8 cellular contexts compared by ENCODE assay signal in genomic region chr16:81521141-81521626, GRCh38.
DNase-seq lines count a peak whose midpoint lies in the region; ATAC-seq and TF ChIP-seq lines count a peak whose summit lies in the region.

No MANE protein-coding gene starts in this region.

- H3K27ac ChIP-seq in OCI-LY7 (ENCODE audit: low read depth, low read length, poor library complexity, severe bottlenecking): no peak overlapping the region
- H3K27ac ChIP-seq in neutrophil: peak overlapping the region; percentile 80

- peak overlapping the region; percentile 62 for H3K4me2 ChIP-seq in OCI-LY7 (ENCODE audit: low read length)

- peaks cover 39% of the 10 kb centered on the region for H3K4me1 ChIP-seq in OCI-LY7 (ENCODE audit: insufficient read depth, low read length, poor library complexity, severe bottlenecking)
- peaks cover 45 to 50% of the 10 kb centered on the region in 2 experiments for H3K4me1 ChIP-seq in neutrophil (ENCODE audit: control insufficient read depth in 1 of 2, insufficient read depth in 1 of 2, low read depth in 1 of 2, low read length in 1 of 2)

- CTCF ChIA-PET in OCI-LY7 (lab: Charles Lee; ENCODE audit: unreplicated experiment): no interaction called here

- intact Hi-C loops in OCI-LY7 (cut with micrococcal nuclease; ENCODE audit: unreplicated experiment): no loop called here

- H3K27me3 ChIP-seq in neutrophil: no peaks in the 10 kb centered on the region

- peaks cover 11% of the 10 kb centered on the region for H3K36me3 ChIP-seq in OCI-LY7 (ENCODE audit: insufficient read depth, low read length)
- H3K36me3 ChIP-seq in neutrophil: peaks cover 31% of the 10 kb centered on the region

- H3K9me2 ChIP-seq in OCI-LY7 (ENCODE audit: insufficient read depth, low read length): no peaks in the 10 kb centered on the region

- peaks cover 24% of the 10 kb centered on the region for H4K20me1 ChIP-seq in OCI-LY7 (ENCODE audit: insufficient read depth, low read length)

- peak; percentile 84 for DNase-seq in OCI-LY7 (ENCODE audit: low spot score)
- peak; percentile 90 for DNase-seq in activated gamma-delta T cell treated with Interleukin-2 at 50 U/mL for 16 hours
- DNase-seq in NCI-H1930 (lab: John Stamatoyannopoulos, UW): no peak

- H3K4me3 ChIP-seq in OCI-LY7 (ENCODE audit: low read depth, low read length, poor library complexity, severe bottlenecking) (no peak overlapping the region), neutrophil (ENCODE audit: low read depth in 1 of 2, low read length in 1 of 2) (no peak overlapping the region)

- ATAC-seq in GM19452 (IDR thresholded peaks at IDR 0.05; ENCODE audit: unreplicated experiment): peak; percentile 86
- no peak for ATAC-seq in HG02870 (IDR thresholded peaks at IDR 0.05; ENCODE audit: unreplicated experiment)
- ATAC-seq in GM18870 (IDR thresholded peaks at IDR 0.05; ENCODE audit: unreplicated experiment): no peak
- ATAC-seq in HG02610 (IDR thresholded peaks at IDR 0.05; ENCODE audit: unreplicated experiment): no peak

- POLR2A ChIA-PET in OCI-LY7 (lab: Charles Lee): interaction anchor here (0.6 kb wide), 2 partner anchors 75 to 146 kb away, joined by 3 to 4 read pairs; no protein-coding TSS in a partner anchor

- BruUV-seq in OCI-LY7 (replicated peaks; lab: Mats Ljungman, UMichigan): no TSS peak

- no peak for TF ChIP-seq CTCF in OCI-LY7 (conservative IDR thresholded peaks at IDR 0.05; ENCODE audit: low read length)
- TF ChIP-seq CTCF in neutrophil (IDR thresholded peaks at IDR 0.05): no peak

- H3K79me2 ChIP-seq in OCI-LY7 (ENCODE audit: insufficient read depth, low read depth, low read length): peaks cover 14% of the 10 kb centered on the region; the same call in 1 of the 2 replicates

- H3K9me3 ChIP-seq in OCI-LY7 (ENCODE audit: low read length): no peaks in the 10 kb centered on the region
- no peaks in the 10 kb centered on the region for H3K9me3 ChIP-seq in neutrophil

- H2AFZ ChIP-seq in OCI-LY7 (ENCODE audit: low read length): no peak overlapping the region

Comparison
In these comparisons a context has a peak if more than half of its experiments do, and no peak if none do; other contexts are left out.
1. DNase-seq: peak in OCI-LY7 (single experiment) and activated gamma-delta T cell treated with Interleukin-2 at 50 U/mL for 16 hours (single experiment); none in NCI-H1930 (0 of 2).